In genomic region chr3:134754768-134755559, GRCh38 we compare ENCODE assay signal across 8 cellular contexts. TPM values are rescaled to one million over a fixed set of nuclear protein-coding genes. Genes with fewer than 3 reads are reported as not detected.
DNase-seq lines count a peak whose midpoint lies in the region; ATAC-seq and TF ChIP-seq lines count a peak whose summit lies in the region.

No MANE protein-coding gene starts in this region.

- CTCF ChIA-PET in mammary epithelial cell (lab: Charles Lee; ENCODE audit: low non-redundant PET): interaction anchor here (0.6 to 1.1 kb wide), 4 partner anchors 124 to 767 kb away, joined by 3 to 9 read pairs (median 4); no protein-coding TSS in a partner anchor

- H3K27me3 ChIP-seq in mammary epithelial cell (ENCODE audit: insufficient read depth, low read length) (no peaks in the 10 kb centered on the region), lung (ENCODE audit: control insufficient read depth, insufficient read depth) (no peaks in the 10 kb centered on the region)

- H3K36me3 ChIP-seq in mammary epithelial cell (ENCODE audit: insufficient read depth, low read length) (no peaks in the 10 kb centered on the region), lung (ENCODE audit: control insufficient read depth in 2 of 2, insufficient read depth in 2 of 2, low read length in 2 of 2) (no peaks in the 10 kb centered on the region)

- H3K4me1 ChIP-seq in mammary epithelial cell (ENCODE audit: insufficient read depth, low read length) (no peaks in the 10 kb centered on the region), lung (ENCODE audit: control insufficient read depth in 2 of 2, insufficient read depth in 2 of 2, low read length in 2 of 2) (no peaks in the 10 kb centered on the region)

- H3K79me2 ChIP-seq in mammary epithelial cell (ENCODE audit: insufficient read depth, low read length): no peaks in the 10 kb centered on the region

- intact Hi-C loops in mammary epithelial cell (cut with micrococcal nuclease): loop anchor here (1.0 to 10.0 kb wide), 4 partner anchors 104 to 450 kb away; partner anchors contain the start of gene KY

- no peaks in the 10 kb centered on the region for H4K20me1 ChIP-seq in mammary epithelial cell (ENCODE audit: insufficient read depth, low read length)

- dilution Hi-C loops in mammary epithelial cell (cut with HindIII; ENCODE audit: low sequenced_read_pairs): no loop called here

- WGBS in mammary epithelial cell (ENCODE audit: low coverage, missing lambda C conversion rate): 70% methylated on average over 3 of the region's 4 CpGs
- 45 to 50% methylated on average over 4 of the region's 4 CpGs for WGBS in lung, 2 donors

- no peaks in the 10 kb centered on the region for H3K9me3 ChIP-seq in mammary epithelial cell (replicated peaks; ENCODE audit: insufficient read depth, low read length)
- H3K9me3 ChIP-seq in lung (ENCODE audit: control insufficient read depth in 2 of 2, insufficient read depth in 1 of 2, low read length in 1 of 2): no peaks in the 10 kb centered on the region

- DNase-seq in ACHN (peak; percentile 44), GM12864 (ENCODE audit: low read depth) (peak; percentile 2), NCI-H69 (lab: John Stamatoyannopoulos, UW) (peak; percentile 0), mammary epithelial cell (peak; percentile 40), lung (ENCODE audit: low spot score) (peak; percentile 28), NCI-H2227 (lab: John Stamatoyannopoulos, UW; ENCODE audit: unreplicated experiment) (no peak)

- in situ Hi-C loops in ACHN (cut with HindIII; ENCODE audit: low pct_ligation_motif_present, low pct_unique_long_range_greater_than_20kb, low sequenced_read_pairs): no loop called here
- in situ Hi-C loops in mammary epithelial cell (cut with MboI; ENCODE audit: low sequenced_read_pairs in 2 of 2): loop anchor here in 1 of 2 donors (10.0 kb wide), 1 partner anchor 150 kb away; no protein-coding TSS in a partner anchor

- no peak overlapping the region for H3K9ac ChIP-seq in mammary epithelial cell (ENCODE audit: insufficient read depth, low read length)

- BruUV-seq in mammary epithelial cell (replicated peaks; lab: Mats Ljungman, UMichigan): no TSS peak

- peak; percentile 88 for TF ChIP-seq CTCF in GM12864 (IDR thresholded peaks at IDR 0.05; ENCODE audit: low read depth, low read length, missing control alignments)
- TF ChIP-seq CTCF in mammary epithelial cell (conservative IDR thresholded peaks at IDR 0.05 in 1 of 2, IDR thresholded peaks at IDR 0.05 in 1 of 2; ENCODE audit: extremely low read depth in 1 of 2, insufficient read depth in 1 of 2, low read depth in 1 of 2, low read length in 2 of 2): peak; percentile 80 to 87
- TF ChIP-seq CTCF in lung (IDR thresholded peaks at IDR 0.05; ENCODE audit: control extremely low read depth, extremely low read depth): no peak

- H3K27ac ChIP-seq in mammary epithelial cell (ENCODE audit: insufficient read depth, low read depth, low read length) (no peak overlapping the region), lung (ENCODE audit: low read depth in 1 of 2, low read length in 1 of 2) (no peak overlapping the region)

- H2AFZ ChIP-seq in mammary epithelial cell (ENCODE audit: low read depth, low read length): no peak overlapping the region

- H3K4me3 ChIP-seq in GM12864 (ENCODE audit: low read depth, low read length) (no peak overlapping the region), mammary epithelial cell (replicated peaks in 1 of 3; ENCODE audit: insufficient read depth in 1 of 3, low read depth in 2 of 3, low read length in 3 of 3) (no peak overlapping the region), lung (no peak overlapping the region)

- ATAC-seq in HG02798 (IDR thresholded peaks at IDR 0.05; ENCODE audit: poor library complexity, unreplicated experiment) (peak; percentile 80), lung (ENCODE audit: insufficient read depth, low FRiP score) (no peak), GM18520 (IDR thresholded peaks at IDR 0.05; ENCODE audit: unreplicated experiment) (no peak)

- H3K4me2 ChIP-seq in mammary epithelial cell (ENCODE audit: insufficient read depth, low read depth, low read length): no peak overlapping the region

RNA-seq across cellular contexts. Expression of gene EPHB1, which starts 40.1 kb away (rescaled TPM):
- total RNA-seq in mammary epithelial cell: under 1 TPM in 1 of 2 donors, not detected in 1; 0.24 TPM
- polyA plus RNA-seq in mammary epithelial cell: 0.03 TPM
- polyA minus RNA-seq in mammary epithelial cell: not detected
- 1 to 10 TPM; 2.1 to 6.3 TPM for total RNA-seq in lung
- polyA plus RNA-seq in lung: 1 to 10 TPM in 1 of 2 donors, under 1 TPM in 1; 0.30 to 2.0 TPM
